13 cellular contexts compared by ENCODE assay signal in genomic region chr11:127651175-127651887, GRCh38.
DNase-seq lines count a peak whose midpoint lies in the region; ATAC-seq and TF ChIP-seq lines count a peak whose summit lies in the region.
"Had no signal": no experiment of that assay in that cellular context is flagged by ENCODE, and none has a peak within 500 bp of the region (broad histone marks: within the 10 kb centered on the region; RNA-seq: fewer than 3 reads in every experiment).

No MANE protein-coding gene starts in this region.

- 0 out of 2 replicates have a peak overlapping the region, but pooled peaks have one; percentile 2 for H3K4me2 ChIP-seq in PC-3 (ENCODE audit: low read length)

- H3F3A ChIP-seq in PC-3 (ENCODE audit: low read length, unreplicated experiment), result no peaks in the 10 kb centered on the region

- H3K9me3 Mint-ChIP-seq in chondrocyte (ENCODE audit: low read depth), result no peaks in the 10 kb centered on the region
- H3K9me3 Mint-ChIP-seq: CD4-positive, alpha-beta memory T cell had no signal

- no peaks in the 10 kb centered on the region for H3K9me2 ChIP-seq in PC-3 (replicated peaks; ENCODE audit: low read length)

- H3K79me2 ChIP-seq in PC-3 (ENCODE audit: low read length), result no peaks in the 10 kb centered on the region

- intact Hi-C loops in PC-3 (cut with micrococcal nuclease), result no loop called here

- no peaks in the 10 kb centered on the region for H3K27me3 Mint-ChIP-seq in chondrocyte (ENCODE audit: low read depth)

- H3K4me3 Mint-ChIP-seq in chondrocyte (ENCODE audit: unreplicated experiment), result no peak overlapping the region
- H3K4me3 Mint-ChIP-seq: CD4-positive, alpha-beta memory T cell had no signal

- TF ChIP-seq CTCF in PC-3 (conservative IDR thresholded peaks at IDR 0.05; ENCODE audit: low read depth, low read length) (no peak), epithelial cell of esophagus (IDR thresholded peaks at IDR 0.05; ENCODE audit: insufficient read depth, low read depth, low read length, missing control alignments) (no peak), chondrocyte (IDR thresholded peaks at IDR 0.05) (no peak)

- ATAC-seq in PC-3, result no peak
- ATAC-seq: right cardiac atrium had no signal

- H3K36me3 ChIP-seq in PC-3 (ENCODE audit: low read depth, low read length), result no peaks in the 10 kb centered on the region
- H3K36me3 ChIP-seq: cardiac muscle cell, esophagus muscularis mucosa had no signal

- CTCF ChIA-PET in PC-3 (lab: Charles Lee), result no interaction called here

- H4K20me1 ChIP-seq in PC-3 (ENCODE audit: low read length), result no peaks in the 10 kb centered on the region

- H3K4me1 Mint-ChIP-seq in chondrocyte (ENCODE audit: low read depth), result no peaks in the 10 kb centered on the region
- H3K4me1 Mint-ChIP-seq: CD4-positive, alpha-beta memory T cell had no signal

- no peak overlapping the region for H3K9ac ChIP-seq in PC-3 (ENCODE audit: low read length)

- H3K36me3 Mint-ChIP-seq in chondrocyte (ENCODE audit: low read depth), result no peaks in the 10 kb centered on the region
- H3K36me3 Mint-ChIP-seq: CD4-positive, alpha-beta memory T cell had no signal

- H3K27me3 ChIP-seq in PC-3 (ENCODE audit: low read length), result peaks cover 4% of the 10 kb centered on the region; the same call in 1 of the 2 replicates
- H3K27me3 ChIP-seq: cardiac muscle cell, esophagus muscularis mucosa had no signal

- H3K27ac ChIP-seq in PC-3 (ENCODE audit: low read length), result peak overlapping the region; percentile 51
- H3K27ac ChIP-seq: cardiac muscle cell, esophagus muscularis mucosa had no signal

- POLR2A ChIA-PET in PC-3 (lab: Charles Lee; ENCODE audit: unreplicated experiment), result no interaction called here

- H3K27ac Mint-ChIP-seq in chondrocyte (ENCODE audit: unreplicated experiment), result no peak overlapping the region
- H3K27ac Mint-ChIP-seq: CD4-positive, alpha-beta memory T cell had no signal

- DNase-seq in GM04503 (ENCODE audit: low read depth), result peak; percentile 66
- peak; percentile 80 for DNase-seq in PC-3
- DNase-seq in epithelial cell of esophagus (ENCODE audit: low read depth), result peak; percentile 16
- DNase-seq in renal cortical epithelial cell (ENCODE audit: low read depth), result peak; percentile 98
- no peak for DNase-seq in chondrocyte (ENCODE audit: low spot score)
- no peak for DNase-seq in GDM1 (lab: John Stamatoyannopoulos, UW)
- no peak for DNase-seq in HK-2 (ENCODE audit: unreplicated experiment)
- DNase-seq in T-helper 9 cell, result no peak
- DNase-seq: activated CD4-positive, alpha-beta T cell treated with anti-CD3 and anti-CD28 coated beads, Interleukin-2, amount 50 U/mL, for 1 hour; CD4-positive, alpha-beta memory T cell; right cardiac atrium had no signal

- H3K4me1 ChIP-seq in PC-3 (ENCODE audit: insufficient read depth, low read length), result peaks cover 13% of the 10 kb centered on the region; the same call in 1 of the 2 replicates
- H3K4me1 ChIP-seq: esophagus muscularis mucosa had no signal

- no peaks in the 10 kb centered on the region for H3K9me3 ChIP-seq in PC-3 (ENCODE audit: low read length)
- H3K9me3 ChIP-seq: esophagus muscularis mucosa had no signal

- H3K4me3 ChIP-seq in PC-3 (ENCODE audit: low read length), result no peak overlapping the region
- H3K4me3 ChIP-seq in epithelial cell of esophagus (ENCODE audit: low read length), result no peak overlapping the region
- H3K4me3 ChIP-seq: cardiac muscle cell, esophagus muscularis mucosa had no signal

- no peak overlapping the region for H2AFZ ChIP-seq in PC-3 (ENCODE audit: low read length)

- BruUV-seq in PC-3 (replicated peaks; lab: Mats Ljungman, UMichigan), result no TSS peak

Comparison
In these comparisons a context has a peak if more than half of its experiments do, and no peak if none do; other contexts are left out.
1. DNase-seq: peak in GM04503 (single experiment), PC-3 (single experiment), epithelial cell of esophagus (single experiment) and renal cortical epithelial cell (single experiment); none in chondrocyte (single experiment), GDM1 (single experiment), HK-2 (single experiment) and T-helper 9 cell (single experiment).